Comparison of ENCODE assay signal across 8 cellular contexts in the genomic region with DNA sequence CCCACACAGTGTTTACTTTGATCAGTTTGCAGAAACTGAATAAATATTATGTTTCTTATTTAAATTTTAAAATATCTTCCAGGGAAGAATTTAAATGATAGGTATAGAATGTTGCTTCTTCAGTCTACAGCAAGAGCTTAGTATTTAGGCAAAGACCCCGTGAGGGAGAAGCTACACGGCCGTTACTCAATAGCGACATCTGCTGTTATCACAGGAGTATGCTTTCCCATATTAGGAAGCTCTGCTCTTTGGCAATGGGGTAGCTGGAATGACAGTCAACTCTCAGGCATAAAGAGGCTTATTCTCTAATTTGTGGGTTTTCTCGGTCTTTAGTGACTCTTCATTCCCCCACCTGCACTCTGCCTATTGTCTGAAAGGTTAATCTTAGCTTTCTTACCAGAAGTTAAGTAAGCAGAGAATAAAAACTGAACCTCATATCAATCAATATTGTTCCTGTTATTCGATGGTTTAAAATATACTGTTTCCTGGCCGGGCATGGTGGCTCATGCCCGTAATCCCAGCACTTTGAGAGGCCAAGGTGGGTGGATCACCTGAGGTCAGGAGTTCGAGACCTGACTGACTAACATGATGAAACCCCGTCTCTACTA. TPM values are rescaled to one million over a fixed set of nuclear protein-coding genes. Genes with fewer than 3 reads are reported as not detected.
A peak's percentile ranks its signal among the peaks of the same experiment; 100 is the strongest.
DNase-seq lines count a peak whose midpoint lies in the region; ATAC-seq and TF ChIP-seq lines count a peak whose summit lies in the region.

No MANE protein-coding gene starts in this region.

- H3K4me3 ChIP-seq in GM12865 (ENCODE audit: low read depth, low read length) = no peak overlapping the region
- H3K4me3 ChIP-seq in fibroblast of mammary gland (ENCODE audit: control insufficient read depth, low read depth, low read length) = no peak overlapping the region

- TF ChIP-seq CTCF in GM12865 (IDR thresholded peaks at IDR 0.05; ENCODE audit: insufficient read depth, low read depth, low read length, missing control alignments) (peak; percentile 90), fibroblast of mammary gland (conservative IDR thresholded peaks at IDR 0.05; ENCODE audit: control insufficient read depth, insufficient read depth, low read depth, low read length) (peak; percentile 99), nephron (IDR thresholded peaks at IDR 0.05; ENCODE audit: unreplicated experiment in 3 of 3) (peak; percentile 85 to 95 (median 87))

- no peaks in the 10 kb centered on the region for H3K27me3 Mint-ChIP-seq in nephron (ENCODE audit: low read depth)

- peaks cover 7% of the 10 kb centered on the region for H3K4me1 Mint-ChIP-seq in nephron

- H3K4me3 Mint-ChIP-seq in nephron = no peak overlapping the region

- peak overlapping the region in 1 of 3 experiments; percentile 43 for H3K27ac Mint-ChIP-seq in nephron

- no peaks in the 10 kb centered on the region for H3K36me3 Mint-ChIP-seq in nephron (ENCODE audit: low read depth)

- peak; percentile 68 for ATAC-seq in HG03045 (IDR thresholded peaks at IDR 0.05; ENCODE audit: unreplicated experiment)

- no peaks in the 10 kb centered on the region for H3K9me3 Mint-ChIP-seq in nephron

- peak; percentile 49 for DNase-seq in A172 (ENCODE audit: low spot score)
- peak; percentile 74 for DNase-seq in GM12865 (ENCODE audit: low read depth)
- DNase-seq in NCI-H446 (lab: John Stamatoyannopoulos, UW) = peak; percentile 60 to 82
- peak; percentile 41 for DNase-seq in activated CD4-positive, alpha-beta T cell treated with anti-CD3 and anti-CD28 coated beads for 48 hours
- DNase-seq in fibroblast of mammary gland (ENCODE audit: low read depth) = peak; percentile 75
- DNase-seq in mesenteric fat pad (ENCODE audit: low spot score) = no peak

RNA-seq across cellular contexts. Expression of a gene that starts 13.2 kb away (rescaled TPM):
- total RNA-seq in A172 (2014; rRNA removed; shearing (Covaris generic)) = 12.6 and 16.9 TPM in 2 replicates
- total RNA-seq in mesenteric fat pad = 112 TPM

RNA-seq across cellular contexts. Expression of a gene that starts 39.3 kb away (rescaled TPM):
- total RNA-seq in A172 (2014; rRNA removed; shearing (Covaris generic)) = 14.1 and 54.6 TPM in 2 replicates
- total RNA-seq in mesenteric fat pad = 27.1 TPM
